ENCODE assay signal across 1 cellular context in genomic region chr10:986881-987634, GRCh38.
TF ChIP-seq lines count a peak whose summit lies in the region.

No MANE protein-coding gene starts in this region.

TF ChIP-seq in GM12878, 131 proteins besides CTCF, POLR2A, EP300 and RAD21:
- TF ChIP-seq RUNX3 (IDR thresholded peaks at IDR 0.05; ENCODE audit: low read length) (peak; percentile 39; the same call in 1 of the 2 replicates), NR2F1 (conservative IDR thresholded peaks at IDR 0.05) (no peak), MEF2B (IDR thresholded peaks at IDR 0.05; ENCODE audit: partially characterized antibody, poor library complexity, severe bottlenecking) (no peak), SPI1 (IDR thresholded peaks at IDR 0.05; ENCODE audit: borderline replicate concordance, insufficient read depth, low read depth, low read length) (peak; percentile 89), MLLT1 (IDR thresholded peaks at IDR 0.05) (peak; percentile 75; the same call in 1 of the 2 replicates), SMC3 (IDR thresholded peaks at IDR 0.05; ENCODE audit: borderline replicate concordance, low read length) (no peak), ZNF622 (IDR thresholded peaks at IDR 0.05) (no peak), YY1 (IDR thresholded peaks at IDR 0.05; ENCODE audit: low read depth, low read length) (no peak), POU2F2 (IDR thresholded peaks at IDR 0.05; ENCODE audit: borderline replicate concordance, low read depth, low read length) (no peak), CBX5 (IDR thresholded peaks at IDR 0.05; ENCODE audit: low read depth) (no peak), TARDBP (IDR thresholded peaks at IDR 0.05; ENCODE audit: borderline replicate concordance) (no peak), SKIL (IDR thresholded peaks at IDR 0.05; ENCODE audit: low read depth, poor library complexity, severe bottlenecking) (no peak), NKRF (conservative IDR thresholded peaks at IDR 0.05) (no peak), FOXM1 (IDR thresholded peaks at IDR 0.05; ENCODE audit: low read depth, low read length) (no peak), STAT3 (IDR thresholded peaks at IDR 0.05; ENCODE audit: low read depth, low read length) (no peak)
TF ChIP-seq in GM12878: peak in this region for 3.
